Comparison of ENCODE assay signal across 15 cellular contexts in the genomic region with DNA sequence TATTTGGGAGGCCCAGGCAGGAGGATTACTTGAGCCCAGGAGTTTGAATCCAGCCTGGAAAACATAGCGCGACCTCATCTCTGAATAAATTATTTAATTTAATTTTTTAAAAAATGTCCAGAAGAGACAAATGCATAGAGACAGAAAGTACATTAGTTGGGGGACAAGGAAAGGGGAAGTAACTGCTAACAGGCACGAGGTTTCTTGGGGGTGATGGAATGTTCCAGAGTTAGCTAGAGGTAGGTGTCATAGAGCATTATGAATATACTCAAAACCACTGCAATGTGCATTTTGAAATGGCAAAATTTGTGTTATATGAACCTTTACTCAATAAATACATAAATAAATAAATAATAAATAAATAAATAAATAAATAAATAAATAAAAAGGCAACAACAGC. TPM values are rescaled to one million over a fixed set of nuclear protein-coding genes. Genes with fewer than 3 reads are reported as not detected.
DNase-seq lines count a peak whose midpoint lies in the region; FAIRE-seq and TF ChIP-seq lines count a peak whose summit lies in the region.
"Had no signal": no experiment of that assay in that cellular context is flagged by ENCODE, and none has a peak within 500 bp of the region (broad histone marks: within the 10 kb centered on the region; RNA-seq: fewer than 3 reads in every experiment).

No MANE protein-coding gene starts in this region.

- no peak overlapping the region for H2AFZ ChIP-seq in OCI-LY3 (ENCODE audit: low read depth, low read length)

- H4K20me1 ChIP-seq in BLaER1 (peaks cover 26% of the 10 kb centered on the region), OCI-LY3 (ENCODE audit: insufficient read depth, low read length) (no peaks in the 10 kb centered on the region)

- H3K4me2 ChIP-seq in BLaER1 (peak overlapping the region; percentile 95), OCI-LY3 (ENCODE audit: low read length) (peak overlapping the region; percentile 80; the same call in 1 of the 2 replicates)

- no peak for TF ChIP-seq CTCF in OCI-LY3 (IDR thresholded peaks at IDR 0.05; ENCODE audit: low read depth, low read length)

- H3K36me3 ChIP-seq in BLaER1 (no peaks in the 10 kb centered on the region), OCI-LY3 (replicated peaks; ENCODE audit: low read depth, low read length) (peaks cover 11% of the 10 kb centered on the region)
- H3K36me3 ChIP-seq: brain microvascular endothelial cell, neutrophil, thoracic aorta had no signal

- H3K27me3 ChIP-seq in BLaER1 (no peaks in the 10 kb centered on the region), OCI-LY3 (ENCODE audit: low read depth, low read length) (no peaks in the 10 kb centered on the region)
- H3K27me3 ChIP-seq: brain microvascular endothelial cell had no signal

- no peak for TF ChIP-seq POLR2A in GM12891 (IDR thresholded peaks at IDR 0.05; ENCODE audit: low read depth, low read length)

- peak overlapping the region; percentile 30; the same call in 1 of the 2 replicates for H3K9ac ChIP-seq in BLaER1
- H3K9ac ChIP-seq in OCI-LY3 (ENCODE audit: low read length): peak overlapping the region; percentile 94

- H3K4me3 ChIP-seq in BLaER1: 0 out of 2 replicates have a peak overlapping the region, but pooled peaks have one; percentile 23
- no peak overlapping the region for H3K4me3 ChIP-seq in OCI-LY3 (ENCODE audit: low read length)
- H3K4me3 ChIP-seq: thoracic aorta had no signal

- DNase-seq in GM12891 (ENCODE audit: insufficient read length, low spot score) (no peak), epithelial cell of prostate (ENCODE audit: low read depth, low spot score) (no peak), RPMI8226 (no peak), globus pallidus (ENCODE audit: low spot score) (no peak), SKM-1 treated with dmso at 0.1 percent for 144 hours (lab: John Stamatoyannopoulos, UW; ENCODE audit: unreplicated experiment) (no peak)
- DNase-seq: activated CD4-positive, alpha-beta T cell treated with anti-CD3 and anti-CD28 coated beads, Interleukin-2, amount 10 ng/mL, durations not matched to agents 7 days and 5 days; DMS79; NCI-H187 treated with DMSO at 0.1 percent for 48 hours; right cardiac atrium; stimulated activated CD4-positive, alpha-beta T cell treated with anti-CD3 and anti-CD28 coated beads, Interleukin-1b, Interleukin-23, amount 100 ng/mL, for 48 hours had no signal

- H3K27ac ChIP-seq in BLaER1 (peak overlapping the region; percentile 64), OCI-LY3 (ENCODE audit: low read length) (peak overlapping the region; percentile 95), epithelial cell of prostate (peak overlapping the region; percentile 96)
- H3K27ac ChIP-seq: neutrophil, thoracic aorta had no signal

- FAIRE-seq in GM12891 (lab: Jason Lieb, UNC): no peak

- H3K79me2 ChIP-seq in OCI-LY3 (ENCODE audit: low read length): peaks cover 40% of the 10 kb centered on the region

- H3K9me3 ChIP-seq in BLaER1: no peaks in the 10 kb centered on the region
- H3K9me3 ChIP-seq in OCI-LY3 (ENCODE audit: insufficient read depth, low read length): no peaks in the 10 kb centered on the region
- H3K9me3 ChIP-seq: neutrophil, thoracic aorta had no signal

- H3K4me1 ChIP-seq in BLaER1 (peaks cover 100% of the 10 kb centered on the region), OCI-LY3 (ENCODE audit: low read length) (peaks cover 99% of the 10 kb centered on the region)

TF ChIP-seq in GM12891, 5 proteins besides CTCF, POLR2A, EP300 and RAD21:
- TF ChIP-seq POU2F2 (IDR thresholded peaks at IDR 0.05; ENCODE audit: low read depth, low read length) (no peak), SPI1 (IDR thresholded peaks at IDR 0.05; ENCODE audit: low read depth, low read length) (peak; percentile 26; the same call in 1 of the 2 replicates), TAF1 (IDR thresholded peaks at IDR 0.05; ENCODE audit: low read depth, low read length) (no peak), PAX5 (IDR thresholded peaks at IDR 0.05; ENCODE audit: insufficient read depth, low read length, severe bottlenecking) (no peak)

RNA-seq across cellular contexts. Expression of gene CYP11A1, which starts 31.7 kb away (rescaled TPM):
- polyA plus RNA-seq in GM12891 (2012; ENCODE audit: low read depth, missing spikeins): 0.54 TPM

RNA-seq across cellular contexts. Expression of gene SEMA7A, which starts 34.7 kb away (rescaled TPM):
- polyA plus RNA-seq in GM12891 (2012; ENCODE audit: low read depth, missing spikeins): 51.0 TPM
